Comparison of ENCODE assay signal across 21 cellular contexts in the genomic region with DNA sequence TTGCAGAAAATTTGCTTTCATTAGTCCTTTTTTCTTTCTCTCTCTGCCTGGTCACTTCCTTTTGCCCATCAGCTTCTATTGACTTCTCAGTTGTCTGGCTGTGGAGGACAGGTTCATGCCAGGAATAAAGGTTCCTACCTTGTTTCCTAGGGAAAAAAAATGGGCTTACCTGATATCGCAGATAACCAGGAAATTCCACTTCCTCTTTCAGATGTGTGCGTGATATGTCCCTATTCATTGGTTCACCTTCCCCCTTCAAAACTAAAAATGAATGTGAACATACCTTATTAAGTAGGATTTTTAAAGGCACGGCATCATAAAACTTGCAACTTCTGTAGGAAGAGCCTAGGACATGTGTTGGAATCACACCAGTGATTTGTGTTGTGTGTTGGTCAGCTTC.
DNase-seq lines count a peak whose midpoint lies in the region; ATAC-seq, FAIRE-seq and TF ChIP-seq lines count a peak whose summit lies in the region.
"Had no signal": no experiment of that assay in that cellular context is flagged by ENCODE, and none has a peak within 500 bp of the region (broad histone marks: within the 10 kb centered on the region; RNA-seq: fewer than 3 reads in every experiment).

No MANE protein-coding gene starts in this region.

- H3K27me3 Mint-ChIP-seq in MCF 10A (ENCODE audit: insufficient read depth, unreplicated experiment): no peaks in the 10 kb centered on the region
- H3K27me3 Mint-ChIP-seq in naive thymus-derived CD8-positive, alpha-beta T cell: no peaks in the 10 kb centered on the region
- H3K27me3 Mint-ChIP-seq: B cell; CD4-positive, alpha-beta T cell had no signal

- H2BK12ac ChIP-seq in mesenchymal stem cell (ENCODE audit: low read length in 2 of 2): no peak overlapping the region

- H3K79me2 ChIP-seq in GM12878 (ENCODE audit: control insufficient read depth, insufficient read depth, low read length): no peaks in the 10 kb centered on the region

- SMC1A ChIA-PET in GM12878 (lab: Charles Lee; ENCODE audit: uncharacterized antibody, unreplicated experiment): no interaction called here

- no peak overlapping the region for H3K18ac ChIP-seq in mesenchymal stem cell (ENCODE audit: low read depth in 1 of 2, low read length in 2 of 2)

- no peak overlapping the region for H2AK5ac ChIP-seq in mesenchymal stem cell (ENCODE audit: low read length, severe bottlenecking)

- H3K14ac ChIP-seq in mesenchymal stem cell (ENCODE audit: low read length in 2 of 2): no peak overlapping the region

- no TSS peak for BruUV-seq in MCF 10A (replicated peaks; lab: Mats Ljungman, UMichigan)
- no TSS peak for BruUV-seq in GM12878 (replicated peaks; lab: Mats Ljungman, UMichigan)

- no peak for TF ChIP-seq POLR2A in breast epithelium (IDR thresholded peaks at IDR 0.05)
- TF ChIP-seq POLR2A in GM12878 (IDR thresholded peaks at IDR 0.05; ENCODE audit: low read depth, low read length): no peak

- CTCF ChIA-PET in MCF 10A (lab: Yijun Ruan, JAX): interaction anchor here (0.5 to 0.9 kb wide), 2 partner anchors 45 to 843 kb away, joined by 5 to 6 read pairs; no protein-coding TSS in a partner anchor
- CTCF ChIA-PET in GM12878 (lab: Yijun Ruan, JAX): interaction anchor here (1.2 kb wide), 1 partner anchor 10 kb away, joined by 3 read pairs; no protein-coding TSS in a partner anchor

- RAD21 ChIA-PET in GM12878 (lab: Charles Lee; ENCODE audit: unreplicated experiment): no interaction called here

- no peak overlapping the region for H2BK15ac ChIP-seq in mesenchymal stem cell (ENCODE audit: low read depth, poor library complexity, severe bottlenecking)

- no peak overlapping the region for H2BK5ac ChIP-seq in mesenchymal stem cell (ENCODE audit: low read depth, low read length, poor library complexity, severe bottlenecking)

- peaks cover 10% of the 10 kb centered on the region for H3K79me1 ChIP-seq in mesenchymal stem cell (replicated peaks; ENCODE audit: low read length, poor library complexity, severe bottlenecking)

- H3K9ac ChIP-seq in GM12878 (ENCODE audit: control insufficient read depth, insufficient read depth, low read length): no peak overlapping the region
- no peak overlapping the region for H3K9ac ChIP-seq in mesenchymal stem cell (ENCODE audit: low read length)
- H3K9ac ChIP-seq: BLaER1 treated with 17β-estradiol and CSF1 and Interleukin-3, amounts not matched to agents 10 nM and 100 nM had no signal

- H4K20me1 ChIP-seq in GM12878 (ENCODE audit: control insufficient read depth, insufficient read depth): no peaks in the 10 kb centered on the region

- no peak overlapping the region for H3K27ac ChIP-seq in breast epithelium
- H3K27ac ChIP-seq in GM12878 (ENCODE audit: control insufficient read depth, insufficient read depth): peak overlapping the region; percentile 42; the same call in 1 of the 2 replicates
- H3K27ac ChIP-seq in mesenchymal stem cell (ENCODE audit: low read length, poor library complexity, severe bottlenecking): no peak overlapping the region
- H3K27ac ChIP-seq: 22Rv1; A549; BLaER1 treated with 17β-estradiol and CSF1 and Interleukin-3, amounts not matched to agents 10 nM and 100 nM; C4-2B had no signal

- peaks cover 23% of the 10 kb centered on the region for H3K36me3 Mint-ChIP-seq in MCF 10A (ENCODE audit: insufficient read depth, unreplicated experiment)
- peaks cover 35 to 76% (median 71%) of the 10 kb centered on the region in 3 donors for H3K36me3 Mint-ChIP-seq in naive thymus-derived CD8-positive, alpha-beta T cell

- no peak overlapping the region for H3K23ac ChIP-seq in mesenchymal stem cell (ENCODE audit: low read length in 2 of 2)

- no peak for TF ChIP-seq EP300 in GM12878 (IDR thresholded peaks at IDR 0.05; ENCODE audit: borderline replicate concordance in 1 of 2, control insufficient read depth in 1 of 2, low read depth in 2 of 2, low read length in 2 of 2)

- H3K4ac ChIP-seq in mesenchymal stem cell (ENCODE audit: low read depth in 1 of 2, low read length in 2 of 2): no peak overlapping the region

- no peaks in the 10 kb centered on the region for H3K9me3 Mint-ChIP-seq in MCF 10A (ENCODE audit: unreplicated experiment)
- H3K9me3 Mint-ChIP-seq in naive thymus-derived CD8-positive, alpha-beta T cell: peaks cover 0 to 14% (median 0%) of the 10 kb centered on the region in 9 donors
- H3K9me3 Mint-ChIP-seq: CD4-positive, alpha-beta T cell; CD8-positive, alpha-beta T cell had no signal

- H3K4me1 ChIP-seq in breast epithelium (no peaks in the 10 kb centered on the region), GM12878 (ENCODE audit: control insufficient read depth, insufficient read depth, low read length) (0 out of 2 replicates have a peak, but pooled peaks cover 3% of the 10 kb centered on the region), mesenchymal stem cell (ENCODE audit: control insufficient read depth, insufficient read depth, low read depth, low read length) (no peaks in the 10 kb centered on the region)
- H3K4me1 ChIP-seq: A549, Caco-2 had no signal

- no peaks in the 10 kb centered on the region for H3K9me3 ChIP-seq in breast epithelium
- no peaks in the 10 kb centered on the region; the same call in 2 of the 3 replicates for H3K9me3 ChIP-seq in GM12878 (replicated peaks; ENCODE audit: control insufficient read depth, insufficient read depth, low read length)
- no peaks in the 10 kb centered on the region for H3K9me3 ChIP-seq in mesenchymal stem cell (ENCODE audit: control insufficient read depth, low read length)
- H3K9me3 ChIP-seq: A549, Caco-2 had no signal

- H3K4me3 ChIP-seq in breast epithelium (no peak overlapping the region), GM12878 (no peak overlapping the region), mesenchymal stem cell (ENCODE audit: insufficient read depth in 1 of 2, low read depth in 1 of 2, low read length in 2 of 2) (no peak overlapping the region)
- H3K4me3 ChIP-seq: A549; BLaER1 treated with 17β-estradiol and CSF1 and Interleukin-3, amounts not matched to agents 10 nM and 100 nM had no signal

- H3K27me3 ChIP-seq in breast epithelium (no peaks in the 10 kb centered on the region), GM12878 (replicated peaks in 1 of 2; ENCODE audit: control insufficient read depth in 2 of 2, insufficient read depth in 2 of 2, low read length in 1 of 2) (no peaks in the 10 kb centered on the region), mesenchymal stem cell (ENCODE audit: control insufficient read depth in 1 of 2, insufficient read depth in 1 of 2, low read length in 2 of 2) (no peaks in the 10 kb centered on the region)
- H3K27me3 ChIP-seq: BLaER1 treated with 17β-estradiol and CSF1 and Interleukin-3, amounts not matched to agents 10 nM and 100 nM had no signal

- no peak overlapping the region for H3K4me3 Mint-ChIP-seq in MCF 10A (ENCODE audit: unreplicated experiment)
- H3K4me3 Mint-ChIP-seq in naive thymus-derived CD8-positive, alpha-beta T cell: no peak overlapping the region
- H3K4me3 Mint-ChIP-seq: B cell; CD4-positive, alpha-beta T cell; CD8-positive, alpha-beta T cell had no signal

- H3K36me3 ChIP-seq in breast epithelium (no peaks in the 10 kb centered on the region), GM12878 (ENCODE audit: control insufficient read depth in 2 of 2, insufficient read depth in 2 of 2, low read length in 1 of 2) (peaks cover 0 to 2% of the 10 kb centered on the region in 2 experiments; a peak in 1 of 4 replicates), mesenchymal stem cell (ENCODE audit: control insufficient read depth in 1 of 2, insufficient read depth in 2 of 2, low read depth in 1 of 2, low read length in 2 of 2) (peaks cover 0 to 32% of the 10 kb centered on the region in 2 experiments)

- POLR2A ChIA-PET in MCF 10A (lab: Yijun Ruan, JAX): no interaction called here
- POLR2A ChIA-PET in GM12878 (lab: Charles Lee): no interaction called here
- POLR2A ChIA-PET in naive thymus-derived CD8-positive, alpha-beta T cell (lab: Charles Lee): interaction anchor here (0.6 kb wide), 1 partner anchor 24 kb away, joined by 3 read pairs; no protein-coding TSS in a partner anchor

- H3K4me2 ChIP-seq in GM12878 (ENCODE audit: control insufficient read depth, insufficient read depth) (no peak overlapping the region), mesenchymal stem cell (ENCODE audit: low read length, poor library complexity, severe bottlenecking) (no peak overlapping the region)
- H3K4me2 ChIP-seq: A549; BLaER1 treated with 17β-estradiol and CSF1 and Interleukin-3, amounts not matched to agents 10 nM and 100 nM had no signal

- DNase-seq in MCF 10A (ENCODE audit: unreplicated experiment) (no peak), breast epithelium (ENCODE audit: low spot score in 2 of 2) (no peak), GM12878 (ENCODE audit: low read depth, low spot score) (no peak), mesenchymal stem cell (no peak), germinal center (ENCODE audit: low spot score) (no peak), urothelium cell line (ENCODE audit: low spot score) (no peak)
- no peak for DNase-seq in naive thymus-derived CD8-positive, alpha-beta T cell
- DNase-seq: AML-193; Caco-2; Calu3; CD4-positive, alpha-beta T cell; CD8-positive, alpha-beta T cell; DMS79 treated with DMSO at 0.1 percent for 48 hours; GF-D8 had no signal

- no peak overlapping the region; the same call in 1 of the 2 replicates for H2AFZ ChIP-seq in GM12878 (ENCODE audit: control insufficient read depth, low read depth, low read length)
- H2AFZ ChIP-seq in mesenchymal stem cell (ENCODE audit: low read depth, low read length): no peak overlapping the region

- no peak overlapping the region for H4K91ac ChIP-seq in mesenchymal stem cell (ENCODE audit: low read length)

- peak overlapping the region; percentile 70 for H3K27ac Mint-ChIP-seq in MCF 10A (ENCODE audit: low read depth, unreplicated experiment)
- H3K27ac Mint-ChIP-seq in naive thymus-derived CD8-positive, alpha-beta T cell: peak overlapping the region in 1 of 10 donors; percentile 25
- H3K27ac Mint-ChIP-seq: B cell; CD4-positive, alpha-beta T cell; CD8-positive, alpha-beta T cell had no signal

- H2BK120ac ChIP-seq in mesenchymal stem cell (ENCODE audit: low read depth, low read length): no peak overlapping the region

- ATAC-seq in GM12878: no peak
- no peak for ATAC-seq in naive thymus-derived CD8-positive, alpha-beta T cell
- ATAC-seq: A549; CD8-positive, alpha-beta T cell had no signal

- TF ChIP-seq RAD21 in GM12878 (IDR thresholded peaks at IDR 0.05; ENCODE audit: insufficient read depth, low read depth, low read length): no peak

- H4K8ac ChIP-seq in mesenchymal stem cell (ENCODE audit: low read length): peak overlapping the region; percentile 19

- FAIRE-seq in GM12878 (lab: Jason Lieb, UNC) (peak; percentile 52), urothelium cell line (lab: Jason Lieb, UNC) (no peak)
- FAIRE-seq: A549, G401.6, GM19239 had no signal

- intact Hi-C loops in MCF 10A (cut with micrococcal nuclease) (no loop called here), breast epithelium (cut with DNase I; ENCODE audit: low total_unique reads) (no loop called here), GM12878 (cut with micrococcal nuclease; ENCODE audit: unreplicated experiment) (no loop called here)

- in situ Hi-C loops in GM12878 (cut with MboI): no loop called here

- no peak for TF ChIP-seq CTCF in MCF 10A (IDR thresholded peaks at IDR 0.05; ENCODE audit: unreplicated experiment)
- no peak for TF ChIP-seq CTCF in breast epithelium (IDR thresholded peaks at IDR 0.05)
- no peak for TF ChIP-seq CTCF in GM12878 (IDR thresholded peaks at IDR 0.05 in 2 of 3, conservative IDR thresholded peaks at IDR 0.05 in 1 of 3; ENCODE audit: control insufficient read depth in 2 of 3, extremely low read depth in 1 of 3, insufficient read depth in 1 of 3, low read depth in 3 of 3, low read length in 3 of 3)

- H3K4me1 Mint-ChIP-seq in MCF 10A (ENCODE audit: insufficient read depth, unreplicated experiment): no peaks in the 10 kb centered on the region
- H3K4me1 Mint-ChIP-seq in naive thymus-derived CD8-positive, alpha-beta T cell: peaks cover 10 to 32% (median 19%) of the 10 kb centered on the region in 4 donors

- 52% methylated on average over 3 of the region's 3 CpGs for WGBS in GM12878 (ENCODE audit: insufficient coverage, insufficient replicate concordance, low lambda C conversion rate, missing lambda C conversion rate)
- over 99% methylated on average over 3 of the region's 3 CpGs for WGBS in mesenchymal stem cell
